Comparison of ENCODE assay signal across 8 cellular contexts in the genomic region with DNA sequence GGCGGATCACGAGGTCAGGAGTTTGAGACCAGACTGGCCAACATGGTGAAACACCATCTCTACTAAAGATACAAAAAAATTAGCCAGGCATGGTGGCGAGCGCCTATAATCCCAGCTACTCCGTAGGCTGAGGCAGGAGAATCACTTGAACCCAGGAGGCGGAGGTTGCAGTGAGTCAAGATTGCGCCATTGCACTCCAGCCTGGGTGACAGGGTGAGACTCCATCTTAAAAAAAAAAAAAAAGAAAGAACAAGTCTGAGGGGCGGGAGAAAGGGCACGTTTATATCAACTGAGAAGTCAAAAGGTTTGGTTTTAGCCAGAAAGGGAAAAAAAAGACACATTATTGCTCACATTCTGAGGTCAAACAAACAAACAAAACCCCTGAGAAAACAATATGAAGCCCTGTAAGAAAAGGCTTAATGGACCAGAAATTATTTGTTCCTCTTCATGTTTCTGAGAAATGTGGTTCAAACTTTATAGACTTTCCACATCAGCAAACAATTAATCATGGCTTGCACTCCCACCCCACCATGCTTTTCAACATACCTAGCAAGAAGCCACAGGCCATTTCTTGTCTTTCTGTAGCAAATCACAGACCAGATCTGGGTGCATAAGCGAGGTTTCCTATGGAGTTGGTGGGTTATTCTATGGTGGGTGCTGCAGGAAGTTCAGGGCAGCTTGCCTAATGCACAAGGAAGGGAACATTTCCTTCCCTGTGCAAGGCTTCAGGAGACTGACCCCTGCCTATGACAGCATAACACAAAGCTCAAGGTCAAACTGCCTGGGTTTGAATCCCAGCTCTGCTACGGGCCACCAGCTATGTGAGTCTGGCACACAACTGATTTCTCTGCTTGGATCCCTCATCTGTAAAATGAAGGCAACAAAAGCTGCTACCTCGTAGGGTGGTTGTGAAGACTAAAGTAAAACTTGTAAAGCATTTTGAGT.
A peak's percentile ranks its signal among the peaks of the same experiment; 100 is the strongest.
DNase-seq lines count a peak whose midpoint lies in the region; ATAC-seq and TF ChIP-seq lines count a peak whose summit lies in the region.

No MANE protein-coding gene starts in this region.

- H3K27ac ChIP-seq in C4-2B = peak overlapping the region; percentile 78
- peak overlapping the region; percentile 11 to 79 for H3K27ac ChIP-seq in ovary

- intact Hi-C loops in ovary (cut with DNase I) = loop anchor here in 3 of 4 donors (2.0 to 10.0 kb wide), 3 partner anchors 73 to 1369 kb away; partner anchors contain the start of gene SSPN (in 1 of the 3)

- no peak for TF ChIP-seq EP300 in ovary (IDR thresholded peaks at IDR 0.05)

- H3K27me3 ChIP-seq in ovary = no peaks in the 10 kb centered on the region

- TF ChIP-seq CTCF in C4-2B (conservative IDR thresholded peaks at IDR 0.05) = no peak
- TF ChIP-seq CTCF in epithelial cell of esophagus (IDR thresholded peaks at IDR 0.05; ENCODE audit: insufficient read depth, low read depth, low read length, missing control alignments) = no peak
- no peak for TF ChIP-seq CTCF in ovary (IDR thresholded peaks at IDR 0.05)

- no peak for TF ChIP-seq POLR2A in ovary (IDR thresholded peaks at IDR 0.05)

- H3K9me3 ChIP-seq in ovary = no peaks in the 10 kb centered on the region

- H3K4me1 ChIP-seq in ovary (ENCODE audit: insufficient read depth) = peaks cover 17% of the 10 kb centered on the region

- 73 to 75% (median 74%) methylated on average over 12 of the region's 12 CpGs for WGBS in ovary, 3 donors

- H3K4me3 ChIP-seq in epithelial cell of esophagus (ENCODE audit: low read length) (no peak overlapping the region), ovary (no peak overlapping the region)

- ATAC-seq in HG02870 (IDR thresholded peaks at IDR 0.05; ENCODE audit: unreplicated experiment) (no peak), GM18502 (IDR thresholded peaks at IDR 0.05; ENCODE audit: poor library complexity, unreplicated experiment) (no peak)

- DNase-seq in OCI-M1 (lab: John Stamatoyannopoulos, UW) = peak; percentile 34
- peak; percentile 71 for DNase-seq in epithelial cell of esophagus (ENCODE audit: low read depth)
- DNase-seq in ovary = no peak
- DNase-seq in hypothalamus (lab: John Stamatoyannopoulos, UW) = no peak
- DNase-seq in activated CD4-positive, alpha-beta T cell treated with anti-CD3 and anti-CD28 coated beads for 48 hours = no peak

- no peaks in the 10 kb centered on the region for H3K36me3 ChIP-seq in ovary

Comparison
In these comparisons a context has a peak if more than half of its experiments do, and no peak if none do; other contexts are left out.
1. DNase-seq: peak in OCI-M1 (single experiment) and epithelial cell of esophagus (single experiment); none in ovary (0 of 5), hypothalamus (0 of 51) and activated CD4-positive, alpha-beta T cell treated with anti-CD3 and anti-CD28 coated beads for 48 hours (single experiment).